In genomic region chr18:13260927-13261471, GRCh38 we compare ENCODE assay signal across 1 cellular context.
TF ChIP-seq lines count a peak whose summit lies in the region.

No MANE protein-coding gene starts in this region.

TF ChIP-seq in HepG2, 621 proteins besides CTCF, POLR2A, EP300 and RAD21 (continued from another document):
- TF ChIP-seq, protein P1, sequence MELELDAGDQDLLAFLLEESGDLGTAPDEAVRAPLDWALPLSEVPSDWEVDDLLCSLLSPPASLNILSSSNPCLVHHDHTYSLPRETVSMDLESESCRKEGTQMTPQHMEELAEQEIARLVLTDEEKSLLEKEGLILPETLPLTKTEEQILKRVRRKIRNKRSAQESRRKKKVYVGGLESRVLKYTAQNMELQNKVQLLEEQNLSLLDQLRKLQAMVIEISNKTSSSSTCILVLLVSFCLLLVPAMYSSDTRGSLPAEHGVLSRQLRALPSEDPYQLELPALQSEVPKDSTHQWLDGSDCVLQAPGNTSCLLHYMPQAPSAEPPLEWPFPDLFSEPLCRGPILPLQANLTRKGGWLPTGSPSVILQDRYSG (CRISPR knock-in tag; IDR thresholded peaks at IDR 0.05), result no peak
- TF ChIP-seq, protein P2, sequence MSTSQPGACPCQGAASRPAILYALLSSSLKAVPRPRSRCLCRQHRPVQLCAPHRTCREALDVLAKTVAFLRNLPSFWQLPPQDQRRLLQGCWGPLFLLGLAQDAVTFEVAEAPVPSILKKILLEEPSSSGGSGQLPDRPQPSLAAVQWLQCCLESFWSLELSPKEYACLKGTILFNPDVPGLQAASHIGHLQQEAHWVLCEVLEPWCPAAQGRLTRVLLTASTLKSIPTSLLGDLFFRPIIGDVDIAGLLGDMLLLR (CRISPR knock-in tag; IDR thresholded peaks at IDR 0.05), result no peak
- TF ChIP-seq, protein P3, sequence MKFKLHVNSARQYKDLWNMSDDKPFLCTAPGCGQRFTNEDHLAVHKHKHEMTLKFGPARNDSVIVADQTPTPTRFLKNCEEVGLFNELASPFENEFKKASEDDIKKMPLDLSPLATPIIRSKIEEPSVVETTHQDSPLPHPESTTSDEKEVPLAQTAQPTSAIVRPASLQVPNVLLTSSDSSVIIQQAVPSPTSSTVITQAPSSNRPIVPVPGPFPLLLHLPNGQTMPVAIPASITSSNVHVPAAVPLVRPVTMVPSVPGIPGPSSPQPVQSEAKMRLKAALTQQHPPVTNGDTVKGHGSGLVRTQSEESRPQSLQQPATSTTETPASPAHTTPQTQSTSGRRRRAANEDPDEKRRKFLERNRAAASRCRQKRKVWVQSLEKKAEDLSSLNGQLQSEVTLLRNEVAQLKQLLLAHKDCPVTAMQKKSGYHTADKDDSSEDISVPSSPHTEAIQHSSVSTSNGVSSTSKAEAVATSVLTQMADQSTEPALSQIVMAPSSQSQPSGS (CRISPR knock-in tag; IDR thresholded peaks at IDR 0.05), result no peak
- TF ChIP-seq RELA (CRISPR knock-in tag; IDR thresholded peaks at IDR 0.05) (no peak), NFAT5 (CRISPR knock-in tag; IDR thresholded peaks at IDR 0.05) (no peak), GTF2F1 (IDR thresholded peaks at IDR 0.05; ENCODE audit: low read length) (no peak), UBTF (CRISPR knock-in tag; IDR thresholded peaks at IDR 0.05) (no peak), ZNF576 (CRISPR knock-in tag; IDR thresholded peaks at IDR 0.05) (no peak), ZNF703 (CRISPR knock-in tag; IDR thresholded peaks at IDR 0.05; ENCODE audit: borderline replicate concordance) (no peak)
